Comparison of ENCODE assay signal across 2 cellular contexts in the genomic region with DNA sequence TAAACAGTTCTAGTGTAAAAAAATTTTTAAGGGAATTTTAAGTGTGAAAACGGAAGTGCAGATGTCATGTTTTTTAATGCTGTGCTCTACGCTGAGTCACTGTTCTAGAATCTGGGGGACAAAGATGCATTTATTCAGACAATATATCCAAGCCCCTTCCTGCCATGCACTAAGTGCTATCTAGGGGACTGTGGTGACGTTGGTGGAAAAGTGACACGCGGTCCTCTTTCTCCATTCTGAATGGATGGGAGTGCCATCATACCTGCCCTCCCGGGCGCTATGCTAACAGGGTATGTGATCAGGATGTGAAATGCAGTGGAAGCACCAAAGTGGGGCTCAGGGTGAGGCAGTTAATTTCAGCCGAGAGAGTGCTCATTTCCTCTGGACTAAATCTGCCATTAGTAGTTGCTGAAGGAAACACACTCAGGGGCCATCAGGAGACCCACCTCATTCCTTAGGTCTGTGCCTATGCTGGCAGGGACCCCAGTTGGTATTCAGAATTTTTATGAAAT.
TF ChIP-seq lines count a peak whose summit lies in the region.

No MANE protein-coding gene starts in this region.

TF ChIP-seq in SK-N-SH, 30 proteins besides CTCF, POLR2A, EP300 and RAD21:
- no peak for TF ChIP-seq FOXJ3 (CRISPR knock-in tag; IDR thresholded peaks at IDR 0.05)
- no peak for TF ChIP-seq TAF1 (IDR thresholded peaks at IDR 0.05; ENCODE audit: borderline replicate concordance, low read depth, low read length)
- TF ChIP-seq FOXM1 (IDR thresholded peaks at IDR 0.05; ENCODE audit: low read depth), result no peak
- TF ChIP-seq NRF1 (IDR thresholded peaks at IDR 0.05; ENCODE audit: low read depth, low read length), result no peak
- TF ChIP-seq, protein P1, sequence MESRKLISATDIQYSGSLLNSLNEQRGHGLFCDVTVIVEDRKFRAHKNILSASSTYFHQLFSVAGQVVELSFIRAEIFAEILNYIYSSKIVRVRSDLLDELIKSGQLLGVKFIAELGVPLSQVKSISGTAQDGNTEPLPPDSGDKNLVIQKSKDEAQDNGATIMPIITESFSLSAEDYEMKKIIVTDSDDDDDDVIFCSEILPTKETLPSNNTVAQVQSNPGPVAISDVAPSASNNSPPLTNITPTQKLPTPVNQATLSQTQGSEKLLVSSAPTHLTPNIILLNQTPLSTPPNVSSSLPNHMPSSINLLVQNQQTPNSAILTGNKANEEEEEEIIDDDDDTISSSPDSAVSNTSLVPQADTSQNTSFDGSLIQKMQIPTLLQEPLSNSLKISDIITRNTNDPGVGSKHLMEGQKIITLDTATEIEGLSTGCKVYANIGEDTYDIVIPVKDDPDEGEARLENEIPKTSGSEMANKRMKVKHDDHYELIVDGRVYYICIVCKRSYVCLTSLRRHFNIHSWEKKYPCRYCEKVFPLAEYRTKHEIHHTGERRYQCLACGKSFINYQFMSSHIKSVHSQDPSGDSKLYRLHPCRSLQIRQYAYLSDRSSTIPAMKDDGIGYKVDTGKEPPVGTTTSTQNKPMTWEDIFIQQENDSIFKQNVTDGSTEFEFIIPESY (IDR thresholded peaks at IDR 0.05; ENCODE audit: borderline replicate concordance, low read depth), result no peak
- TF ChIP-seq SIN3A (IDR thresholded peaks at IDR 0.05; ENCODE audit: borderline replicate concordance, low read depth, low read length), result no peak
- no peak for TF ChIP-seq MEF2A (IDR thresholded peaks at IDR 0.05; ENCODE audit: borderline replicate concordance, low read depth)
- TF ChIP-seq, protein P2, sequence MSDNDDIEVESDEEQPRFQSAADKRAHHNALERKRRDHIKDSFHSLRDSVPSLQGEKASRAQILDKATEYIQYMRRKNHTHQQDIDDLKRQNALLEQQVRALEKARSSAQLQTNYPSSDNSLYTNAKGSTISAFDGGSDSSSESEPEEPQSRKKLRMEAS (IDR thresholded peaks at IDR 0.05; ENCODE audit: low read depth), result no peak
- TF ChIP-seq ELF1 (IDR thresholded peaks at IDR 0.05), result no peak
- no peak for TF ChIP-seq SMC3 (IDR thresholded peaks at IDR 0.05; ENCODE audit: low read depth, low read length)
- no peak for TF ChIP-seq RXRA (IDR thresholded peaks at IDR 0.05; ENCODE audit: borderline replicate concordance, low read depth)

TF ChIP-seq in SK-N-SH treated with all-trans-retinoic acid at 6 μM for 48 hours, 23 proteins besides CTCF, POLR2A, EP300 and RAD21:
- TF ChIP-seq SNAI2 (CRISPR knock-in tag; IDR thresholded peaks at IDR 0.05) (no peak), ZC3H10 (CRISPR knock-in tag; IDR thresholded peaks at IDR 0.05) (no peak)
TF ChIP-seq in SK-N-SH treated with all-trans-retinoic acid at 6 μM for 48 hours: peak in this region for 0.
